ENCODE assay signal across 18 cellular contexts in genomic region chr16:85430523-85431381, GRCh38.
DNase-seq lines count a peak whose midpoint lies in the region; ATAC-seq and TF ChIP-seq lines count a peak whose summit lies in the region.
"Had no signal": no experiment of that assay in that cellular context is flagged by ENCODE, and none has a peak within 500 bp of the region (broad histone marks: within the 10 kb centered on the region; RNA-seq: fewer than 3 reads in every experiment).

No MANE protein-coding gene starts in this region.

- no peak for TF ChIP-seq CTCF in DND-41 (IDR thresholded peaks at IDR 0.05; ENCODE audit: borderline replicate concordance, extremely low read depth, low read length, poor library complexity, severe bottlenecking)
- TF ChIP-seq CTCF in colonic mucosa (IDR thresholded peaks at IDR 0.05): no peak
- no peak for TF ChIP-seq CTCF in mucosa of descending colon (IDR thresholded peaks at IDR 0.05)
- TF ChIP-seq CTCF in endothelial cell (IDR thresholded peaks at IDR 0.05; ENCODE audit: unreplicated experiment): no peak

- intact Hi-C loops in colonic mucosa (cut with DNase I): no loop called here
- intact Hi-C loops in mucosa of descending colon (cut with DNase I, micrococcal nuclease): no loop called here

- H3K36me3 ChIP-seq in BLaER1 (no peaks in the 10 kb centered on the region), DND-41 (ENCODE audit: insufficient read depth, low read length) (no peaks in the 10 kb centered on the region), colonic mucosa (no peaks in the 10 kb centered on the region), mucosa of descending colon (ENCODE audit: low read depth) (no peaks in the 10 kb centered on the region)
- H3K36me3 ChIP-seq: MG63 had no signal

- H3K27ac ChIP-seq in BLaER1: peak overlapping the region; percentile 24; the same call in 1 of the 2 replicates
- H3K27ac ChIP-seq in DND-41 (ENCODE audit: low read length): no peak overlapping the region
- H3K27ac ChIP-seq in colonic mucosa: no peak overlapping the region

- ATAC-seq in DND-41 (ENCODE audit: insufficient read depth, low read depth) (no peak), mucosa of descending colon (no peak), GM18873 (IDR thresholded peaks at IDR 0.05; ENCODE audit: low FRiP score, unreplicated experiment) (no peak)
- ATAC-seq: PC-3 had no signal

- H3K4me1 ChIP-seq in BLaER1 (peaks cover 85% of the 10 kb centered on the region), DND-41 (ENCODE audit: insufficient read depth, low read length) (peaks cover 6% of the 10 kb centered on the region; the same call in 1 of the 2 replicates), colonic mucosa (no peaks in the 10 kb centered on the region), mucosa of descending colon (ENCODE audit: low read depth) (peaks cover 2% of the 10 kb centered on the region)

- no peak overlapping the region for H2AFZ ChIP-seq in DND-41 (ENCODE audit: low read depth, low read length)

- H3K79me2 ChIP-seq in DND-41 (ENCODE audit: insufficient read depth, low read length): no peaks in the 10 kb centered on the region

- H3K27ac Mint-ChIP-seq in endothelial cell (ENCODE audit: unreplicated experiment): no peak overlapping the region

- H4K20me1 ChIP-seq in BLaER1: 0 out of 2 replicates have a peak, but pooled peaks cover 5% of the 10 kb centered on the region
- H4K20me1 ChIP-seq in DND-41 (ENCODE audit: insufficient read depth, low read length): no peaks in the 10 kb centered on the region

- H3K27me3 ChIP-seq in BLaER1: no peaks in the 10 kb centered on the region
- no peaks in the 10 kb centered on the region for H3K27me3 ChIP-seq in DND-41 (ENCODE audit: insufficient read depth, low read length, poor library complexity)
- no peaks in the 10 kb centered on the region for H3K27me3 ChIP-seq in colonic mucosa
- H3K27me3 ChIP-seq: MG63 had no signal

- H3K4me2 ChIP-seq in BLaER1 (peak overlapping the region; percentile 77), DND-41 (ENCODE audit: insufficient read depth, low read length) (no peak overlapping the region)

- DNase-seq in DND-41: peak; percentile 4
- peak; percentile 15 for DNase-seq in colonic mucosa
- DNase-seq in mucosa of descending colon: peak; percentile 3 to 49 (median 20)
- DNase-seq in endothelial cell (ENCODE audit: low spot score): no peak
- DNase-seq in SK-N-DZ (ENCODE audit: low spot score): no peak
- DNase-seq in NCI-H2227 treated with DMSO at 0.1 percent for 48 hours (lab: John Stamatoyannopoulos, UW): no peak
- DNase-seq: activated CD4-positive, alpha-beta T cell treated with anti-CD3 and anti-CD28 coated beads, Interleukin-2, amount 50 U/mL, for 48 hours; Calu3; foreskin fibroblast; mammary epithelial cell; MG63; NCI-H510A; PC-3; stimulated activated CD4-positive, alpha-beta T cell treated with anti-CD3 and anti-CD28 coated beads, Interleukin-2, amount 100 ng/mL, for 48 hours; substantia nigra had no signal

- H3K4me3 Mint-ChIP-seq in endothelial cell (ENCODE audit: unreplicated experiment): no peak overlapping the region
- H3K4me3 Mint-ChIP-seq: neural crest cell had no signal

- no peaks in the 10 kb centered on the region for H3K9me3 Mint-ChIP-seq in endothelial cell (ENCODE audit: unreplicated experiment)
- H3K9me3 Mint-ChIP-seq: neural crest cell had no signal

- no peak overlapping the region for H3K4me3 ChIP-seq in BLaER1
- H3K4me3 ChIP-seq in DND-41 (ENCODE audit: low read depth in 1 of 2, low read length in 2 of 2): no peak overlapping the region
- no peak overlapping the region for H3K4me3 ChIP-seq in colonic mucosa
- no peak overlapping the region for H3K4me3 ChIP-seq in mucosa of descending colon
- H3K4me3 ChIP-seq: MG63 had no signal

- H3K9ac ChIP-seq in BLaER1 (peak overlapping the region; percentile 3; the same call in 1 of the 2 replicates), DND-41 (ENCODE audit: low read depth, low read length) (no peak overlapping the region), colonic mucosa (ENCODE audit: low read depth in 2 of 2, low read length in 2 of 2) (no peak overlapping the region)

- H3K4me1 Mint-ChIP-seq in endothelial cell (ENCODE audit: unreplicated experiment): no peaks in the 10 kb centered on the region
- H3K4me1 Mint-ChIP-seq: neural crest cell had no signal

- H3K27me3 Mint-ChIP-seq in endothelial cell (ENCODE audit: unreplicated experiment): peaks cover 6% of the 10 kb centered on the region

- peaks cover 3% of the 10 kb centered on the region for H3K36me3 Mint-ChIP-seq in endothelial cell (ENCODE audit: low read depth, unreplicated experiment)

- no peaks in the 10 kb centered on the region for H3K9me3 ChIP-seq in BLaER1
- no peaks in the 10 kb centered on the region for H3K9me3 ChIP-seq in DND-41 (ENCODE audit: insufficient read depth, low read length, severe bottlenecking)
- no peaks in the 10 kb centered on the region for H3K9me3 ChIP-seq in colonic mucosa
- H3K9me3 ChIP-seq in mucosa of descending colon: no peaks in the 10 kb centered on the region
- H3K9me3 ChIP-seq: MG63 had no signal

Comparison
In these comparisons a context has a peak if more than half of its experiments do, and no peak if none do; other contexts are left out.
1. DNase-seq: peak in DND-41 (single experiment), colonic mucosa (single experiment) and mucosa of descending colon (3 of 3); none in endothelial cell (single experiment), SK-N-DZ (single experiment) and NCI-H2227 treated with DMSO at 0.1 percent for 48 hours (single experiment).